Comparison of ENCODE assay signal across 32 cellular contexts in the genomic region with DNA sequence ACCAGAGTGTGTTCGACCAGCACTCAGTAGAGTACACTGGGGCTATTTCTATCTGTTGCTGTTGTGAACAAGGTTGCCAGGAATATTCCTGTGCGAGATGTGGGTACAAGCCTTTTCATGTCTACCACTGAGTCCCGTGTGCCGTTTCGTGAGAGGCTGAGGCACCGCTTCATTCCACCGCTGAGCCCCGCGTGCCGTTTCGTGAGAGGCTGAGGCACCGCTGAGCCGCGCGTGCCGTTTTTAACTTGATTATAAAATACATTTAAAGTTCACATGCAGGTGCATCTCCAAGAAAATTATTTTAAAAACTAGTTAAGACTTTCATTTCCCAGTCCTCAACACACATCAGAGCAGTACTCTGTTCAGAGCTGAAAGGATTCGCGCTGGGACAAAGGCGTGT.
"Had no signal": no experiment of that assay in that cellular context is flagged by ENCODE, and none has a peak within 500 bp of the region (broad histone marks: within the 10 kb centered on the region; RNA-seq: fewer than 3 reads in every experiment).

No MANE protein-coding gene starts in this region.

- H3K4me3 ChIP-seq: MG63, PC-9 had no signal

- H3K4me2 ChIP-seq: PC-9 had no signal

- H3K27ac ChIP-seq: PC-9, RWPE1, WERI-Rb-1 had no signal

- H2AFZ ChIP-seq: PC-9 had no signal

- ATAC-seq: activated CD4-positive, alpha-beta T cell treated with anti-CD3 and anti-CD28 coated beads for 36 hours; activated naive CD4-positive, alpha-beta T cell treated with anti-CD3 and anti-CD28 coated beads, Interleukin-2, amount 50 U/mL, for 72 hours; activated T-cell treated with anti-CD3 and anti-CD28 coated beads, Interleukin-2, amount 50 U/mL, for 4 hours; Right ventricle myocardium inferior had no signal

- H3K27me3 ChIP-seq: MG63 had no signal

- H3K27me3 Mint-ChIP-seq: activated CD4-positive, alpha-beta memory T cell treated with anti-CD3 and anti-CD28 coated beads for 36 hours; activated CD4-positive, alpha-beta T cell treated with anti-CD3 and anti-CD28 coated beads for 36 hours had no signal

- H3K27ac Mint-ChIP-seq: activated CD4-positive, alpha-beta memory T cell treated with anti-CD3 and anti-CD28 coated beads for 36 hours; activated CD4-positive, alpha-beta T cell treated with anti-CD3 and anti-CD28 coated beads for 36 hours; activated naive CD4-positive, alpha-beta T cell treated with anti-CD3 and anti-CD28 coated beads for 36 hours; activated T-helper 1 cell treated with anti-CD3 and anti-CD28 coated beads, Interleukin-12 subunit alpha, Interleukin-12 subunit beta, Interleukin-2, Interleukin-4 antibody, amounts not matched to agents 30 ng/mL and 10 ng/mL and 1 ng/mL, durations not matched to agents 14 hours and 24 hours and 36 hours had no signal

- H3K4me1 Mint-ChIP-seq: brain had no signal

- H3K9me3 ChIP-seq: MG63 had no signal

- H3K4me3 Mint-ChIP-seq: activated CD4-positive, alpha-beta memory T cell treated with anti-CD3 and anti-CD28 coated beads for 36 hours; activated CD4-positive, alpha-beta T cell treated with anti-CD3 and anti-CD28 coated beads for 36 hours; activated naive CD4-positive, alpha-beta T cell treated with anti-CD3 and anti-CD28 coated beads for 36 hours; activated T-cell treated with anti-CD3 and anti-CD28 coated beads, Interleukin-2, amount 50 U/mL, for 4 hours; activated T-helper 1 cell treated with anti-CD3 and anti-CD28 coated beads, Interleukin-12 subunit alpha, Interleukin-12 subunit beta, Interleukin-2, Interleukin-4 antibody, amounts not matched to agents 30 ng/mL and 10 ng/mL and 1 ng/mL, durations not matched to agents 14 hours and 24 hours and 36 hours; brain had no signal

- DNase-seq: activated CD4-positive, alpha-beta memory T cell treated with anti-CD3 and anti-CD28 coated beads for 36 hours; activated CD4-positive, alpha-beta T cell treated with anti-CD3 and anti-CD28 coated beads for 36 hours; activated CD4-positive, alpha-beta T cell treated with anti-CD3 and anti-CD28 coated beads, Interleukin-2, amount 50 U/mL, for 1 hour; activated CD8-positive, alpha-beta memory T cell treated with anti-CD3 and anti-CD28 coated beads, Interleukin-2, amount 50 U/mL, for 4 hours; activated gamma-delta T cell treated with Interleukin-2 at 50 U/mL for 16 hours; activated naive CD4-positive, alpha-beta T cell treated with anti-CD3 and anti-CD28 coated beads for 36 hours; activated T-cell treated with anti-CD3 and anti-CD28 coated beads for 4 hours; activated T-cell treated with anti-CD3 and anti-CD28 coated beads, Interleukin-2, amount 50 U/mL, for 4 hours; anterior cingulate cortex; caudate nucleus; KG1; MG63; NCI-H1092; NCI-H1436 treated with DMSO at 0.1 percent for 48 hours; NCI-H1694 treated with DMSO at 0.1 percent for 48 hours; NCI-H2029; NCI-H2107; NCI-H2171; NCI-H510A; NCI-H526; NCI-H748 treated with DMSO at 0.1 percent for 48 hours; PC-9; SIG-M5; SW 1271; T-helper 1 cell; T1000; WERI-Rb-1 had no signal

- H3K9me3 Mint-ChIP-seq: activated CD4-positive, alpha-beta memory T cell treated with anti-CD3 and anti-CD28 coated beads for 36 hours; activated naive CD4-positive, alpha-beta T cell treated with anti-CD3 and anti-CD28 coated beads for 36 hours; activated naive CD4-positive, alpha-beta T cell treated with anti-CD3 and anti-CD28 coated beads, Interleukin-2, amount 50 U/mL, for 72 hours; activated T-cell treated with anti-CD3 and anti-CD28 coated beads, Interleukin-2, amount 50 U/mL, for 4 hours; activated T-helper 1 cell treated with anti-CD3 and anti-CD28 coated beads, Interleukin-12 subunit alpha, Interleukin-12 subunit beta, Interleukin-2, Interleukin-4 antibody, amounts not matched to agents 30 ng/mL and 10 ng/mL and 1 ng/mL, durations not matched to agents 14 hours and 24 hours and 36 hours; brain had no signal

- H3K36me3 Mint-ChIP-seq: activated naive CD4-positive, alpha-beta T cell treated with anti-CD3 and anti-CD28 coated beads, Interleukin-2, amount 50 U/mL, for 72 hours had no signal
